23 cellular contexts compared by ENCODE assay signal in the genomic region with DNA sequence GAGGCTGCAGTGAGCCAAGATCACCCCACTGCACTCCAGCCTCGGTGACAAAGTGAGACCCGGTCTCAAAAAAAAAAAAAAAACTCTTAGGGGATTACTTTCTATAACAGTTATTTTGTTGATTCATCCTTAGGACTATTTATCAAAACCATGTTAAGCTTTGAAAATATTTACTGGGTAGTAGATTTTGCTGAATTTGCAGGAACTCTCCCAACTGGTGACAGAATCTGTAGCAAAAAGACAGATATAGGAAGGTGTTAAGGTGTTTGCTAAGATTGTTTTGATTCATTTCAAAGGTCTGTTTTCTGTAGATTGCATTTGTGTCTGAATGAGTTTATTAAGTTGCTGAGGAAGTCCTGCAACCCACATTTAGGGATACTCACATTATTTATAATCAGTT.
A peak's percentile ranks its signal among the peaks of the same experiment; 100 is the strongest.
DNase-seq lines count a peak whose midpoint lies in the region; ATAC-seq, FAIRE-seq and TF ChIP-seq lines count a peak whose summit lies in the region.
"Had no signal": no experiment of that assay in that cellular context is flagged by ENCODE, and none has a peak within 500 bp of the region (broad histone marks: within the 10 kb centered on the region; RNA-seq: fewer than 3 reads in every experiment).

No MANE protein-coding gene starts in this region.

- H3K4me1 ChIP-seq in A549, result peaks cover 43% of the 10 kb centered on the region
- H3K4me1 ChIP-seq in BLaER1, result peaks cover 50% of the 10 kb centered on the region
- H3K4me1 ChIP-seq in IMR-90 (ENCODE audit: control insufficient read depth, insufficient read depth, low read length), result peaks cover 17% of the 10 kb centered on the region
- H3K4me1 ChIP-seq in mesenchymal stem cell (ENCODE audit: control insufficient read depth, insufficient read depth, low read depth, low read length), result peaks cover 11% of the 10 kb centered on the region
- H3K4me1 ChIP-seq in tibial artery, result no peaks in the 10 kb centered on the region
- no peaks in the 10 kb centered on the region for H3K4me1 ChIP-seq in Caco-2
- H3K4me1 ChIP-seq: HAP-1 had no signal

- H2AK5ac ChIP-seq in IMR-90 (ENCODE audit: low read depth, low read length) (peak overlapping the region; percentile 80; the same call in 1 of the 2 replicates), mesenchymal stem cell (ENCODE audit: low read length, severe bottlenecking) (no peak overlapping the region)

- H3K27me3 Mint-ChIP-seq in Caco-2 (ENCODE audit: insufficient read depth, unreplicated experiment), result no peaks in the 10 kb centered on the region
- H3K27me3 Mint-ChIP-seq: B cell had no signal

- H2AK9ac ChIP-seq in IMR-90 (replicated peaks; ENCODE audit: low read depth, low read length, poor library complexity), result no peak overlapping the region

- H3K4me3 ChIP-seq in A549, result no peak overlapping the region
- H3K4me3 ChIP-seq in BLaER1, result no peak overlapping the region
- H3K4me3 ChIP-seq in IMR-90 (ENCODE audit: insufficient read depth, low read depth, low read length), result no peak overlapping the region
- no peak overlapping the region for H3K4me3 ChIP-seq in mesenchymal stem cell (ENCODE audit: insufficient read depth in 1 of 2, low read depth in 1 of 2, low read length in 2 of 2)
- no peak overlapping the region for H3K4me3 ChIP-seq in tibial artery
- no peak overlapping the region for H3K4me3 ChIP-seq in Caco-2 (ENCODE audit: low read depth, low read length)
- H3K4me3 ChIP-seq: GM12878, GM23338, HAP-1, MG63, PC-9, SJSA1 had no signal

- no peak for TF ChIP-seq POLR2A in A549 (IDR thresholded peaks at IDR 0.05; ENCODE audit: low read length)
- TF ChIP-seq POLR2A in IMR-90 (IDR thresholded peaks at IDR 0.05; ENCODE audit: low read depth, low read length), result no peak

- H3K36me3 Mint-ChIP-seq in Caco-2 (ENCODE audit: insufficient read depth, unreplicated experiment), result no peaks in the 10 kb centered on the region

- H3K4me3 Mint-ChIP-seq in Caco-2 (ENCODE audit: unreplicated experiment), result no peak overlapping the region
- H3K4me3 Mint-ChIP-seq: B cell, GM23338 had no signal

- POLR2A ChIA-PET in A549 (lab: Yijun Ruan, JAX), result interaction anchor here (0.7 to 1.0 kb wide), 2 partner anchors 14 to 175 kb away, joined by 4 read pairs; no protein-coding TSS in a partner anchor
- POLR2A ChIA-PET in IMR-90 (lab: Charles Lee; ENCODE audit: unreplicated experiment), result no interaction called here
- POLR2A ChIA-PET in Caco-2 (lab: Charles Lee), result no interaction called here

- no peak overlapping the region for H4K5ac ChIP-seq in IMR-90 (ENCODE audit: low read depth, low read length)

- H3K36me3 ChIP-seq in BLaER1 (no peaks in the 10 kb centered on the region), IMR-90 (ENCODE audit: control insufficient read depth, insufficient read depth, low read length) (peaks cover 4% of the 10 kb centered on the region; the same call in 1 of the 2 replicates), mesenchymal stem cell (ENCODE audit: control insufficient read depth in 1 of 2, insufficient read depth in 2 of 2, low read depth in 1 of 2, low read length in 2 of 2) (peaks cover 0 to 3% of the 10 kb centered on the region in 2 experiments), tibial artery (no peaks in the 10 kb centered on the region), Caco-2 (ENCODE audit: control insufficient read depth, insufficient read depth, low read length) (no peaks in the 10 kb centered on the region)
- H3K36me3 ChIP-seq: HAP-1, SJSA1 had no signal

- H3K27me3 ChIP-seq in BLaER1 (no peaks in the 10 kb centered on the region), IMR-90 (ENCODE audit: control insufficient read depth, insufficient read depth, low read length) (no peaks in the 10 kb centered on the region), mesenchymal stem cell (ENCODE audit: control insufficient read depth in 1 of 2, insufficient read depth in 1 of 2, low read length in 2 of 2) (no peaks in the 10 kb centered on the region), tibial artery (no peaks in the 10 kb centered on the region), Caco-2 (replicated peaks; ENCODE audit: control insufficient read depth, insufficient read depth, low read length) (no peaks in the 10 kb centered on the region)
- H3K27me3 ChIP-seq: MG63, SJSA1 had no signal

- no peak overlapping the region for H3K23ac ChIP-seq in IMR-90 (ENCODE audit: low read depth, low read length)
- H3K23ac ChIP-seq in mesenchymal stem cell (ENCODE audit: low read length in 2 of 2), result no peak overlapping the region

- H3K14ac ChIP-seq in IMR-90 (replicated peaks; ENCODE audit: low read depth, low read length), result 0 out of 2 replicates have a peak overlapping the region, but pooled peaks have one; percentile 39
- H3K14ac ChIP-seq in mesenchymal stem cell (ENCODE audit: low read length in 2 of 2), result no peak overlapping the region

- H3K79me1 ChIP-seq in IMR-90 (ENCODE audit: low read depth in 1 of 2, low read length in 2 of 2), result peaks cover 45 to 83% of the 10 kb centered on the region in 2 experiments
- H3K79me1 ChIP-seq in mesenchymal stem cell (replicated peaks; ENCODE audit: low read length, poor library complexity, severe bottlenecking), result peaks cover 35% of the 10 kb centered on the region

- no peak overlapping the region for H3K9ac ChIP-seq in BLaER1
- no peak overlapping the region for H3K9ac ChIP-seq in IMR-90 (ENCODE audit: low read depth, low read length)
- peak overlapping the region; percentile 82 for H3K9ac ChIP-seq in mesenchymal stem cell (ENCODE audit: low read length)

- no peaks in the 10 kb centered on the region for H3K4me1 Mint-ChIP-seq in Caco-2 (ENCODE audit: low read depth, unreplicated experiment)
- H3K4me1 Mint-ChIP-seq: B cell had no signal

- H3K9me3 ChIP-seq in A549 (no peaks in the 10 kb centered on the region), BLaER1 (no peaks in the 10 kb centered on the region), IMR-90 (ENCODE audit: control insufficient read depth, insufficient read depth, low read length) (no peaks in the 10 kb centered on the region), mesenchymal stem cell (ENCODE audit: control insufficient read depth, low read length) (no peaks in the 10 kb centered on the region), tibial artery (no peaks in the 10 kb centered on the region), Caco-2 (no peaks in the 10 kb centered on the region)
- H3K9me3 ChIP-seq: HAP-1, MG63, SJSA1 had no signal

- dilution Hi-C loops in IMR-90 (cut with HindIII; ENCODE audit: low sequenced_read_pairs, unreplicated experiment), result no loop called here

- no TSS peak for BruUV-seq in IMR-90 (replicated peaks; lab: Mats Ljungman, UMichigan)
- BruUV-seq in Caco-2 (replicated peaks; lab: Mats Ljungman, UMichigan), result no TSS peak

- H4K8ac ChIP-seq in IMR-90 (ENCODE audit: low read depth in 2 of 2, low read length in 2 of 2) (0 out of 4 replicates have a peak overlapping the region, but pooled peaks of 1 of the 2 experiments have one; percentile 5), mesenchymal stem cell (ENCODE audit: low read length) (peak overlapping the region; percentile 42)

- H2BK20ac ChIP-seq in IMR-90 (ENCODE audit: low read depth, low read length), result no peak overlapping the region

- peak overlapping the region; percentile 68 to 82; a peak in 4 of 6 replicates for H3K27ac ChIP-seq in A549
- H3K27ac ChIP-seq in BLaER1, result no peak overlapping the region
- no peak overlapping the region for H3K27ac ChIP-seq in IMR-90 (ENCODE audit: insufficient read depth, low read length)
- no peak overlapping the region for H3K27ac ChIP-seq in mesenchymal stem cell (ENCODE audit: low read length, poor library complexity, severe bottlenecking)
- no peak overlapping the region for H3K27ac ChIP-seq in tibial artery
- H3K27ac ChIP-seq: PC-9 had no signal

- no peak for TF ChIP-seq EP300 in A549 (IDR thresholded peaks at IDR 0.05)

- 0 out of 2 replicates have a peak overlapping the region, but pooled peaks have one; percentile 36 for H2BK120ac ChIP-seq in IMR-90 (ENCODE audit: low read depth, low read length)
- no peak overlapping the region for H2BK120ac ChIP-seq in mesenchymal stem cell (ENCODE audit: low read depth, low read length)

- H4K91ac ChIP-seq in IMR-90 (ENCODE audit: insufficient read depth, low read depth, low read length) (no peak overlapping the region), mesenchymal stem cell (ENCODE audit: low read length) (no peak overlapping the region)

- H3K4ac ChIP-seq in IMR-90 (ENCODE audit: low read depth, low read length) (peak overlapping the region; percentile 49; the same call in 1 of the 2 replicates), mesenchymal stem cell (ENCODE audit: low read depth in 1 of 2, low read length in 2 of 2) (no peak overlapping the region)

- H4K20me1 ChIP-seq in BLaER1 (no peaks in the 10 kb centered on the region), IMR-90 (ENCODE audit: insufficient read depth, low read length) (peaks cover 14% of the 10 kb centered on the region; the same call in 1 of the 2 replicates)

- ATAC-seq in A549 (no peak), IMR-90 (ENCODE audit: low read depth) (no peak)
- ATAC-seq: GM12878, GM23338 had no signal

- 95% methylated on average over 2 of the region's 2 CpGs for WGBS in A549 (ENCODE audit: missing lambda C conversion rate)
- WGBS in IMR-90 (ENCODE audit: extremely low coverage in 2 of 2, insufficient read length in 1 of 2), 2 experiments, result no CpG with 5 or more reads among the region's 2 CpGs
- no CpG with 5 or more reads among the region's 2 CpGs for WGBS in mesenchymal stem cell

- no peak overlapping the region for H2BK12ac ChIP-seq in mesenchymal stem cell (ENCODE audit: low read length in 2 of 2)

- peaks cover 25% of the 10 kb centered on the region for H3K9me1 ChIP-seq in IMR-90 (ENCODE audit: insufficient read depth, low read length)

- no peak for FAIRE-seq in A549 (lab: Jason Lieb, UNC)
- FAIRE-seq: GM12878 had no signal

- H2BK15ac ChIP-seq in IMR-90 (ENCODE audit: low read depth, low read length) (peak overlapping the region; percentile 43; the same call in 1 of the 3 replicates), mesenchymal stem cell (ENCODE audit: low read depth, poor library complexity, severe bottlenecking) (peak overlapping the region; percentile 86)

- no peak overlapping the region for H3K56ac ChIP-seq in IMR-90 (ENCODE audit: extremely low read depth, insufficient read depth, low read length)

- CTCF ChIA-PET in A549 (lab: Yijun Ruan, JAX) (interaction anchor here (0.7 to 1.1 kb wide), 5 partner anchors 12 to 241 kb away, joined by 3 to 4 read pairs (median 3); no protein-coding TSS in a partner anchor), IMR-90 (lab: Yijun Ruan, JAX) (interaction anchor here (1.0 to 1.8 kb wide), 2 partner anchors 13 to 72 kb away, joined by 3 to 4 read pairs; no protein-coding TSS in a partner anchor), Caco-2 (lab: Charles Lee) (no interaction called here)

- H3K4me2 ChIP-seq in A549 (no peak overlapping the region), BLaER1 (peak overlapping the region; percentile 55), IMR-90 (ENCODE audit: low read depth, low read length) (no peak overlapping the region), mesenchymal stem cell (ENCODE audit: low read length, poor library complexity, severe bottlenecking) (no peak overlapping the region)
- H3K4me2 ChIP-seq: PC-9 had no signal

- no peak overlapping the region for H3K27ac Mint-ChIP-seq in Caco-2 (ENCODE audit: unreplicated experiment)
- H3K27ac Mint-ChIP-seq: B cell, GM23338 had no signal

- H2BK5ac ChIP-seq in IMR-90 (ENCODE audit: low read depth, low read length, poor library complexity, severe bottlenecking), result peak overlapping the region; percentile 57
- no peak overlapping the region for H2BK5ac ChIP-seq in mesenchymal stem cell (ENCODE audit: low read depth, low read length, poor library complexity, severe bottlenecking)

- H3K18ac ChIP-seq in IMR-90 (ENCODE audit: low read depth, low read length) (no peak overlapping the region), mesenchymal stem cell (ENCODE audit: low read depth in 1 of 2, low read length in 2 of 2) (peak overlapping the region in 1 of 2 experiments; percentile 28)

- no peaks in the 10 kb centered on the region for H3K9me3 Mint-ChIP-seq in Caco-2 (ENCODE audit: unreplicated experiment)
- H3K9me3 Mint-ChIP-seq: GM23338 had no signal

- no peak for TF ChIP-seq RAD21 in A549 (conservative IDR thresholded peaks at IDR 0.05 in 1 of 2, IDR thresholded peaks at IDR 0.05 in 1 of 2)
- TF ChIP-seq RAD21 in IMR-90 (IDR thresholded peaks at IDR 0.05; ENCODE audit: low read length), result no peak

- in situ Hi-C loops in IMR-90 (cut with MboI; ENCODE audit: low sequenced_read_pairs), result no loop called here

- TF ChIP-seq CTCF in A549 (IDR thresholded peaks at IDR 0.05), result no peak
- no peak for TF ChIP-seq CTCF in IMR-90 (conservative IDR thresholded peaks at IDR 0.05; ENCODE audit: low read depth, low read length)
- no peak for TF ChIP-seq CTCF in tibial artery (IDR thresholded peaks at IDR 0.05)
- TF ChIP-seq CTCF in Caco-2 (IDR thresholded peaks at IDR 0.05; ENCODE audit: insufficient read depth in 1 of 2, low read depth in 1 of 2, low read length in 1 of 2, severe bottlenecking in 1 of 2, unreplicated experiment in 1 of 2), result no peak

- intact Hi-C loops in IMR-90 (cut with micrococcal nuclease), result no loop called here
- intact Hi-C loops in tibial artery (cut with DNase I; ENCODE audit: low total_unique reads), result no loop called here
- intact Hi-C loops in Caco-2 (cut with micrococcal nuclease; ENCODE audit: unreplicated experiment), result no loop called here

- H2AFZ ChIP-seq in IMR-90 (replicated peaks; ENCODE audit: low read length, poor library complexity) (no peak overlapping the region), mesenchymal stem cell (ENCODE audit: low read depth, low read length) (no peak overlapping the region)
- H2AFZ ChIP-seq: GM23338, PC-9 had no signal

- DNase-seq in A549 (ENCODE audit: low read depth in 1 of 2, low spot score in 1 of 2) (no peak), IMR-90 (no peak), mesenchymal stem cell (no peak), tibial artery (no peak), H4 (ENCODE audit: low spot score) (no peak), Caco-2 (no peak)
- DNase-seq: EL, GDM1, KBM-7, MG63, NCI-H2029, NCI-H446 treated with DMSO at 0.1 percent for 48 hours, NCI-H526, NCI-H82, PC-9, Right ventricle myocardium superior, RPMI8226 had no signal

Comparison
In these comparisons a context has a peak if more than half of its experiments do, and no peak if none do; other contexts are left out.
1. H3K27ac ChIP-seq: peak in A549 (2 of 2); none in BLaER1 (single experiment), IMR-90 (single experiment), mesenchymal stem cell (single experiment) and tibial artery (0 of 2).